9 cellular contexts compared by ENCODE assay signal in the genomic region with DNA sequence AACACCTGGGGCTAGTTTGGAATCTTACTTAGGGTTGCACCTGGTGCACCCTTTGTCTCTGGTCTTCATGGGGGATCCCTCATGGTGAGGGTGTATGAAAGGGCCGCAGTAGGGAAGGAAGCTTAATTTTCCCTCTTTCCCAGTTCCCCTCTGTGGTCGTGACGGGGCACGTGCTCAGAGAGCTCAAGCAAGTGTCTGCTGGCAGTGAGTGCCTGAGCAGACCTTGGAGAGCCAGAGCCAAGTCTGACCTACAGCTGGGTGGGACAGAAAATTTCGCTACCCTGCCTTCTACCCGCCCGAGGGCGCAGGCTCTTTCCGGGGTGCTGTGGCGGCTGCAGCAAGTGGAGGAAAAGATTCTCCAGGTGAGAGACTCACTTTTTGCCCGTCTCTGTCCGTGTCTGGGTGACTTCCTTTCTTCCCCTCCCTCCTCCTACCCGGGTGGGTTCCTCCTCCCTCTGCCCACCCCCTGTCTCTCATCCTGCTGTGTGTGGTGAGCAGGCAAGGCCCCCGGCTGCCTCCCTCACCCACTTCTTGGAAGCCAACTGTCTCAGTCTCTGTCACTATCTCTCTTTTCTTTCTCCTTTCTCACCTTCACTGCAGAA.
DNase-seq lines count a peak whose midpoint lies in the region; ATAC-seq, FAIRE-seq and TF ChIP-seq lines count a peak whose summit lies in the region.
"Had no signal": no experiment of that assay in that cellular context is flagged by ENCODE, and none has a peak within 500 bp of the region (broad histone marks: within the 10 kb centered on the region; RNA-seq: fewer than 3 reads in every experiment).

No MANE protein-coding gene starts in this region.

- H2BK12ac ChIP-seq in H1 (ENCODE audit: low read depth, low read length): no peak overlapping the region

- no peak overlapping the region for H2BK5ac ChIP-seq in H1 (ENCODE audit: low read depth, low read length)

- POLR2A ChIA-PET in activated CD4-positive, alpha-beta memory T cell treated with anti-CD3 and anti-CD28 coated beads, Interleukin-2, amount 10 ng/mL, durations not matched to agents 7 days and 5 days (lab: Charles Lee): interaction anchor here (0.6 to 1.3 kb wide), 3 partner anchors 18 to 91 kb away, joined by 3 read pairs; no protein-coding TSS in a partner anchor
- POLR2A ChIA-PET in H1 (lab: Charles Lee; ENCODE audit: partially characterized antibody): interaction anchor here (0.5 to 1.5 kb wide), 3 partner anchors 10 to 21 kb away, joined by 3 to 6 read pairs (median 3); no protein-coding TSS in a partner anchor

- H3K79me1 ChIP-seq in H1 (ENCODE audit: low read depth, low read length): no peaks in the 10 kb centered on the region

- peaks cover 23% of the 10 kb centered on the region for H3K4me1 Mint-ChIP-seq in activated CD8-positive, alpha-beta memory T cell treated with anti-CD3 and anti-CD28 coated beads, Interleukin-2, amount 10 ng/mL, durations not matched to agents 7 days and 5 days
- peaks cover 22% of the 10 kb centered on the region for H3K4me1 Mint-ChIP-seq in activated CD4-positive, alpha-beta memory T cell treated with anti-CD3 and anti-CD28 coated beads, Interleukin-2, amount 10 ng/mL, durations not matched to agents 7 days and 5 days

- H3K23ac ChIP-seq in H1 (ENCODE audit: insufficient read length): no peak overlapping the region

- no peaks in the 10 kb centered on the region for H4K20me1 ChIP-seq in H1 (replicated peaks in 1 of 2; ENCODE audit: control insufficient read depth in 1 of 2, insufficient read depth in 2 of 2, low read length in 2 of 2)

- no peak for TF ChIP-seq RAD21 in H1 (IDR thresholded peaks at IDR 0.05 in 1 of 2, conservative IDR thresholded peaks at IDR 0.05 in 1 of 2; ENCODE audit: low read depth in 2 of 2, low read length in 2 of 2)

- peak; percentile 57 for ATAC-seq in activated CD8-positive, alpha-beta memory T cell treated with anti-CD3 and anti-CD28 coated beads, Interleukin-2, amount 10 ng/mL, durations not matched to agents 7 days and 5 days

- H2BK120ac ChIP-seq in H1 (replicated peaks; ENCODE audit: low read depth, low read length): no peak overlapping the region

- no peaks in the 10 kb centered on the region for H3K27me3 ChIP-seq in H1 (replicated peaks in 1 of 4; ENCODE audit: control insufficient read depth in 3 of 4, extremely low read depth in 1 of 4, insufficient read depth in 3 of 4, low read length in 3 of 4)
- H3K27me3 ChIP-seq in thymus (ENCODE audit: control insufficient read depth, insufficient read depth): no peaks in the 10 kb centered on the region

- no peak overlapping the region for H2AK5ac ChIP-seq in H1 (ENCODE audit: low read depth, low read length)

- H3K14ac ChIP-seq in H1 (ENCODE audit: insufficient read length): no peak overlapping the region

- no peak overlapping the region for H2BK15ac ChIP-seq in H1 (ENCODE audit: low read length)

- H3K36me3 ChIP-seq in H1 (ENCODE audit: control insufficient read depth in 2 of 4, insufficient read depth in 4 of 4, low read length in 3 of 4): no peaks in the 10 kb centered on the region
- peaks cover 15% of the 10 kb centered on the region for H3K36me3 ChIP-seq in thymus (ENCODE audit: control insufficient read depth, insufficient read depth)

- H3K27ac ChIP-seq in H1 (ENCODE audit: low read depth, low read length) (no peak overlapping the region), thymus (ENCODE audit: low read depth) (peak overlapping the region; percentile 81)

- TF ChIP-seq CTCF in H1 (IDR thresholded peaks at IDR 0.05; ENCODE audit: control extremely low read depth in 1 of 3, insufficient read depth in 1 of 3, low read depth in 1 of 3, low read length in 3 of 3) (no peak), GM13976 (IDR thresholded peaks at IDR 0.05; ENCODE audit: borderline replicate concordance, control extremely low read depth, extremely low read depth, insufficient read depth, missing control alignments) (no peak)

- H2BK20ac ChIP-seq in H1 (ENCODE audit: low read length): 0 out of 2 replicates have a peak overlapping the region, but pooled peaks have one; percentile 1

- no peaks in the 10 kb centered on the region for H3K27me3 Mint-ChIP-seq in activated CD8-positive, alpha-beta memory T cell treated with anti-CD3 and anti-CD28 coated beads, Interleukin-2, amount 10 ng/mL, durations not matched to agents 7 days and 5 days
- no peaks in the 10 kb centered on the region for H3K27me3 Mint-ChIP-seq in activated CD4-positive, alpha-beta memory T cell treated with anti-CD3 and anti-CD28 coated beads, Interleukin-2, amount 10 ng/mL, durations not matched to agents 7 days and 5 days

- no peak overlapping the region for H3K4me3 Mint-ChIP-seq in activated CD8-positive, alpha-beta memory T cell treated with anti-CD3 and anti-CD28 coated beads, Interleukin-2, amount 10 ng/mL, durations not matched to agents 7 days and 5 days
- no peak overlapping the region for H3K4me3 Mint-ChIP-seq in activated CD4-positive, alpha-beta memory T cell treated with anti-CD3 and anti-CD28 coated beads, Interleukin-2, amount 10 ng/mL, durations not matched to agents 7 days and 5 days

- no peak overlapping the region for H3K9ac ChIP-seq in H1 (replicated peaks in 1 of 4; ENCODE audit: extremely low read depth in 1 of 4, low read depth in 3 of 4, low read length in 3 of 4)

- no peak overlapping the region for H4K5ac ChIP-seq in H1 (ENCODE audit: insufficient read length, low read depth, low read length)

- H3K9me3 ChIP-seq in H1 (ENCODE audit: insufficient read depth in 2 of 2, low read depth in 1 of 2, low read length in 1 of 2) (no peaks in the 10 kb centered on the region), thymus (ENCODE audit: control insufficient read depth) (no peaks in the 10 kb centered on the region)

- CTCF ChIA-PET in activated CD8-positive, alpha-beta memory T cell treated with anti-CD3 and anti-CD28 coated beads, Interleukin-2, amount 10 ng/mL, durations not matched to agents 7 days and 5 days (lab: Charles Lee): interaction anchor here (0.8 to 2.2 kb wide), 4 partner anchors 18 to 198 kb away, joined by 3 to 8 read pairs (median 3); no protein-coding TSS in a partner anchor
- CTCF ChIA-PET in activated CD4-positive, alpha-beta memory T cell treated with anti-CD3 and anti-CD28 coated beads, Interleukin-2, amount 10 ng/mL, durations not matched to agents 7 days and 5 days (lab: Charles Lee): interaction anchor here (1.0 kb wide), 1 partner anchor 39 kb away, joined by 3 read pairs; no protein-coding TSS in a partner anchor
- CTCF ChIA-PET in H1 (lab: Charles Lee; ENCODE audit: partially characterized antibody): interaction anchor here (1.9 kb wide), 1 partner anchor 194 kb away, joined by 12 read pairs; no protein-coding TSS in a partner anchor

- H3K4ac ChIP-seq in H1 (replicated peaks; ENCODE audit: insufficient read length, low read depth, low read length): no peak overlapping the region

- DNase-seq in activated CD8-positive, alpha-beta memory T cell treated with anti-CD3 and anti-CD28 coated beads, Interleukin-2, amount 10 ng/mL, durations not matched to agents 7 days and 5 days: no peak
- no peak for DNase-seq in activated CD8-positive, alpha-beta memory T cell treated with anti-CD3 and anti-CD28 coated beads, Interleukin-2, amount 50 U/mL, for 4 hours
- no peak for DNase-seq in activated CD4-positive, alpha-beta memory T cell treated with anti-CD3 and anti-CD28 coated beads, Interleukin-2, amount 10 ng/mL, durations not matched to agents 7 days and 5 days
- DNase-seq in H1 (ENCODE audit: low read depth in 1 of 2, low spot score in 2 of 2): no peak
- DNase-seq in SHP77 (lab: John Stamatoyannopoulos, UW): no peak
- no peak for DNase-seq in GM13976 (ENCODE audit: low spot score)
- no peak for DNase-seq in amniotic stem cell (lab: John Stamatoyannopoulos, UW)
- DNase-seq: immature natural killer cell had no signal

- 0 out of 2 replicates have a peak overlapping the region, but pooled peaks have one; percentile 1 for H3K18ac ChIP-seq in H1 (ENCODE audit: extremely low read depth, low read length)

- no peak overlapping the region for H4K91ac ChIP-seq in H1 (replicated peaks; ENCODE audit: insufficient read length, low read length)

- H3K9me3 Mint-ChIP-seq in activated CD8-positive, alpha-beta memory T cell treated with anti-CD3 and anti-CD28 coated beads, Interleukin-2, amount 10 ng/mL, durations not matched to agents 7 days and 5 days (ENCODE audit: low read depth): no peaks in the 10 kb centered on the region
- no peaks in the 10 kb centered on the region for H3K9me3 Mint-ChIP-seq in activated CD4-positive, alpha-beta memory T cell treated with anti-CD3 and anti-CD28 coated beads, Interleukin-2, amount 10 ng/mL, durations not matched to agents 7 days and 5 days
- H3K9me3 Mint-ChIP-seq: immature natural killer cell had no signal

- peak overlapping the region; percentile 38 for H3K27ac Mint-ChIP-seq in activated CD8-positive, alpha-beta memory T cell treated with anti-CD3 and anti-CD28 coated beads, Interleukin-2, amount 10 ng/mL, durations not matched to agents 7 days and 5 days
- H3K27ac Mint-ChIP-seq in activated CD4-positive, alpha-beta memory T cell treated with anti-CD3 and anti-CD28 coated beads, Interleukin-2, amount 10 ng/mL, durations not matched to agents 7 days and 5 days: peak overlapping the region; percentile 47

- no peak overlapping the region for H4K8ac ChIP-seq in H1 (ENCODE audit: extremely low read depth, insufficient read depth, low read length)

- no peaks in the 10 kb centered on the region for H3K23me2 ChIP-seq in H1 (ENCODE audit: low read depth, low read length)

- H3K4me3 ChIP-seq in H1 (ENCODE audit: extremely low read depth in 1 of 4, insufficient read depth in 2 of 4, low read depth in 3 of 4, low read length in 4 of 4) (no peak overlapping the region), thymus (ENCODE audit: low read length) (no peak overlapping the region)

- no peak overlapping the region for H3K56ac ChIP-seq in H1 (replicated peaks; ENCODE audit: insufficient read length, low read depth, low read length)

- no peaks in the 10 kb centered on the region for H3K79me2 ChIP-seq in H1 (ENCODE audit: control insufficient read depth in 1 of 2, insufficient read depth in 2 of 2, low read length in 2 of 2)

- FAIRE-seq in H1 (lab: Jason Lieb, UNC): no peak

- no peak for TF ChIP-seq POLR2A in H1 (IDR thresholded peaks at IDR 0.05; ENCODE audit: control extremely low read depth in 1 of 2, low read depth in 2 of 2, low read length in 2 of 2)

- H2AFZ ChIP-seq in H1 (ENCODE audit: low read length): 0 out of 2 replicates have a peak overlapping the region, but pooled peaks have one; percentile 26

- TF ChIP-seq EP300 in H1 (IDR thresholded peaks at IDR 0.05; ENCODE audit: borderline replicate concordance in 1 of 2, low read depth in 2 of 2, low read length in 2 of 2): no peak

- no peak overlapping the region for H3K4me2 ChIP-seq in H1 (ENCODE audit: insufficient read depth in 1 of 2, low read depth in 2 of 2, low read length in 2 of 2)

- H3K4me1 ChIP-seq in H1 (replicated peaks in 1 of 4; ENCODE audit: control insufficient read depth in 3 of 4, insufficient read depth in 4 of 4, low read length in 3 of 4) (peaks cover 0 to 12% (median 4%) of the 10 kb centered on the region in 4 experiments; a peak in 3 of 7 replicates), thymus (ENCODE audit: control insufficient read depth, insufficient read depth, low read length) (peaks cover 33% of the 10 kb centered on the region)

- H3K36me3 Mint-ChIP-seq in activated CD8-positive, alpha-beta memory T cell treated with anti-CD3 and anti-CD28 coated beads, Interleukin-2, amount 10 ng/mL, durations not matched to agents 7 days and 5 days: peaks cover 33% of the 10 kb centered on the region
- peaks cover 65% of the 10 kb centered on the region for H3K36me3 Mint-ChIP-seq in activated CD4-positive, alpha-beta memory T cell treated with anti-CD3 and anti-CD28 coated beads, Interleukin-2, amount 10 ng/mL, durations not matched to agents 7 days and 5 days (ENCODE audit: low read depth)

- in situ Hi-C loops in GM13976 (cut with MboI; ENCODE audit: low sequenced_read_pairs, unreplicated experiment): loop anchor here (25.0 kb wide), 1 partner anchor 180 kb away; no protein-coding TSS in a partner anchor

- 78% methylated on average over 7 of the region's 14 CpGs; no CpG with 5 or more reads in 1 of the 2 experiments for WGBS in H1 (ENCODE audit: extremely low coverage in 1 of 2, insufficient coverage in 1 of 2, insufficient read length in 1 of 2, insufficient replicate concordance in 2 of 2, low coverage in 1 of 2, low lambda C conversion rate in 2 of 2, missing lambda C conversion rate in 1 of 2), 2 experiments
- 6% methylated on average over 14 of the region's 14 CpGs for WGBS in thymus
